ENCODE assay signal across 21 cellular contexts in the genomic region with DNA sequence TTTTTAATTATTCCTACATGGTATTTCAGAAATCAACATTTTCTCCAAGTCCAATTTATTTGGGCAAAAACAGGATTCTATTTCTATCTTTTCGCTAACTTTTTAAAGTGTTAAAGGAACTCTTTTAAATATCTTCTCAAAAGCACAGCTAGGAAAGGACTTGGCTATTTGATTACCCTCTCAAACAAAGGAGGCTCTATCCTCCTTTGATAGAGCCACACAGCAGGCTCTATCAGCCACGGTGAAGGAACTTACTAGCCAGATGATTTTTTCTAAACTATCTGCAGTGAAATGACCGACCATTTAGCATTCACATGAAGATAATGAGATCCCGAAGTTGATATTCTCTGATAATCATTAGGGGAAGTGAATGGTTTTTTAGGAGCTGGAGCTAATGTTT. TPM values are rescaled to one million over a fixed set of nuclear protein-coding genes. Genes with fewer than 3 reads are reported as not detected.
DNase-seq lines count a peak whose midpoint lies in the region; ATAC-seq and TF ChIP-seq lines count a peak whose summit lies in the region.
"Had no signal": no experiment of that assay in that cellular context is flagged by ENCODE, and none has a peak within 500 bp of the region (broad histone marks: within the 10 kb centered on the region; RNA-seq: fewer than 3 reads in every experiment).

No MANE protein-coding gene starts in this region.

- H3K4me1 ChIP-seq in HEK293 (ENCODE audit: control insufficient read depth, insufficient read depth, low read length) (no peaks in the 10 kb centered on the region), endodermal cell (ENCODE audit: control insufficient read depth, insufficient read depth, low read length) (peaks cover 20% of the 10 kb centered on the region)

- POLR2A ChIA-PET in HEK293 (lab: Yijun Ruan, JAX) = no interaction called here
- POLR2A ChIA-PET in activated CD4-positive, alpha-beta memory T cell treated with anti-CD3 and anti-CD28 coated beads, Interleukin-2, amount 10 ng/mL, durations not matched to agents 7 days and 5 days (lab: Charles Lee) = interaction anchor here (1.2 kb wide), 1 partner anchor 9 kb away, joined by 3 read pairs; no protein-coding TSS in a partner anchor

- H3K27me3 Mint-ChIP-seq in endodermal cell (ENCODE audit: insufficient read depth) = no peaks in the 10 kb centered on the region
- no peaks in the 10 kb centered on the region for H3K27me3 Mint-ChIP-seq in neural crest cell (ENCODE audit: low read depth)
- H3K27me3 Mint-ChIP-seq in activated CD4-positive, alpha-beta memory T cell treated with anti-CD3 and anti-CD28 coated beads, Interleukin-2, amount 10 ng/mL, durations not matched to agents 7 days and 5 days = no peaks in the 10 kb centered on the region

- WGBS in endodermal cell (ENCODE audit: insufficient coverage in 1 of 2, insufficient read length in 1 of 2), 2 experiments = 63 to 70% methylated on average over 3 to 4 of the region's 4 CpGs

- H3K4me3 ChIP-seq in HEK293 (ENCODE audit: low read depth, low read length) (no peak overlapping the region), endodermal cell (ENCODE audit: low read length) (peak overlapping the region; percentile 32)

- H3K36me3 ChIP-seq in HEK293 (ENCODE audit: control insufficient read depth in 2 of 2, insufficient read depth in 1 of 2, low read length in 2 of 2) (peaks cover 28 to 92% of the 10 kb centered on the region in 2 experiments), endodermal cell (ENCODE audit: control insufficient read depth, insufficient read depth, low read length) (peaks cover 50% of the 10 kb centered on the region)

- H3K36me3 Mint-ChIP-seq in endodermal cell (ENCODE audit: low read depth) = peaks cover 55% of the 10 kb centered on the region
- peaks cover 15% of the 10 kb centered on the region for H3K36me3 Mint-ChIP-seq in neural crest cell (ENCODE audit: low read depth)
- peaks cover 37% of the 10 kb centered on the region for H3K36me3 Mint-ChIP-seq in activated CD4-positive, alpha-beta memory T cell treated with anti-CD3 and anti-CD28 coated beads, Interleukin-2, amount 10 ng/mL, durations not matched to agents 7 days and 5 days (ENCODE audit: low read depth)

- H3K9me3 ChIP-seq in HEK293 (ENCODE audit: control insufficient read depth, insufficient read depth, low read depth, low read length) (no peaks in the 10 kb centered on the region), endodermal cell (ENCODE audit: control insufficient read depth, low read length) (no peaks in the 10 kb centered on the region)

- no peaks in the 10 kb centered on the region for H3K27me3 ChIP-seq in endodermal cell (ENCODE audit: control insufficient read depth, insufficient read depth, low read length, poor library complexity, severe bottlenecking)

- peaks cover 27% of the 10 kb centered on the region for H3K4me1 Mint-ChIP-seq in endodermal cell
- peaks cover 26% of the 10 kb centered on the region for H3K4me1 Mint-ChIP-seq in neural crest cell
- no peaks in the 10 kb centered on the region for H3K4me1 Mint-ChIP-seq in activated CD4-positive, alpha-beta memory T cell treated with anti-CD3 and anti-CD28 coated beads, Interleukin-2, amount 10 ng/mL, durations not matched to agents 7 days and 5 days

- H3K27ac ChIP-seq in HEK293 (ENCODE audit: extremely low read depth, low read depth, low read length) = no peak overlapping the region
- H3K27ac ChIP-seq in endodermal cell (ENCODE audit: low read depth, low read length) = peak overlapping the region; percentile 75

- CTCF ChIA-PET in HEK293 (lab: Yijun Ruan, JAX) = no interaction called here
- CTCF ChIA-PET in activated CD4-positive, alpha-beta memory T cell treated with anti-CD3 and anti-CD28 coated beads, Interleukin-2, amount 10 ng/mL, durations not matched to agents 7 days and 5 days (lab: Charles Lee) = interaction anchor here (2.4 kb wide), 1 partner anchor 43 kb away, joined by 8 read pairs; no protein-coding TSS in a partner anchor

- H3K9me3 Mint-ChIP-seq in endodermal cell (no peaks in the 10 kb centered on the region), neural crest cell (no peaks in the 10 kb centered on the region)
- no peaks in the 10 kb centered on the region for H3K9me3 Mint-ChIP-seq in activated CD4-positive, alpha-beta memory T cell treated with anti-CD3 and anti-CD28 coated beads, Interleukin-2, amount 10 ng/mL, durations not matched to agents 7 days and 5 days
- H3K9me3 Mint-ChIP-seq: CD8-positive, alpha-beta T cell; HFFc6 had no signal

- H3K27ac Mint-ChIP-seq in endodermal cell (no peak overlapping the region), neural crest cell (ENCODE audit: unreplicated experiment) (peak overlapping the region; percentile 10)
- H3K27ac Mint-ChIP-seq in activated CD4-positive, alpha-beta memory T cell treated with anti-CD3 and anti-CD28 coated beads, Interleukin-2, amount 10 ng/mL, durations not matched to agents 7 days and 5 days = no peak overlapping the region
- H3K27ac Mint-ChIP-seq: CD8-positive, alpha-beta T cell; HFFc6 had no signal

- H3K4me3 Mint-ChIP-seq in endodermal cell (no peak overlapping the region), neural crest cell (no peak overlapping the region)
- no peak overlapping the region for H3K4me3 Mint-ChIP-seq in activated CD4-positive, alpha-beta memory T cell treated with anti-CD3 and anti-CD28 coated beads, Interleukin-2, amount 10 ng/mL, durations not matched to agents 7 days and 5 days
- H3K4me3 Mint-ChIP-seq: CD8-positive, alpha-beta T cell; HFFc6 had no signal

- H3K9ac ChIP-seq in endodermal cell (ENCODE audit: extremely low read depth, low read length, poor library complexity, severe bottlenecking) = no peak overlapping the region

- DNase-seq in endodermal cell = no peak
- no peak for DNase-seq in neural crest cell (ENCODE audit: low read depth, low spot score)
- DNase-seq in activated T-cell treated with anti-CD3 and anti-CD28 coated beads, Interleukin-2, amount 50 U/mL, for 1 hour = no peak
- no peak for DNase-seq in activated CD4-positive, alpha-beta memory T cell treated with anti-CD3 and anti-CD28 coated beads, Interleukin-2, amount 10 ng/mL, durations not matched to agents 7 days and 5 days
- DNase-seq in DMS153 treated with DMSO at 0.1 percent for 48 hours (lab: John Stamatoyannopoulos, UW; ENCODE audit: unreplicated experiment) = no peak
- DNase-seq in GOT3 (lab: John Stamatoyannopoulos, UW) = no peak
- DNase-seq: AML-193; CD8-positive, alpha-beta T cell; DMS53; GDM1; H7; HFFc6; Kasumi-1; NCI-H774; NK-92 treated with Interleukin-12 subunit alpha and Interleukin-12 subunit beta, amount 100 ng/mL, for 24 hours; SIG-M5 had no signal

- TF ChIP-seq CTCF in HEK293 (tag by site-specific recombination; IDR thresholded peaks at IDR 0.05) = no peak
- TF ChIP-seq CTCF in endodermal cell (conservative IDR thresholded peaks at IDR 0.05) = no peak
- no peak for TF ChIP-seq CTCF in neural crest cell (conservative IDR thresholded peaks at IDR 0.05)

- no peak for ATAC-seq in SK-N-SH treated with all-trans-retinoic acid at 6 μM for 48 hours
- ATAC-seq: CD8-positive, alpha-beta T cell; Panc1 had no signal

TF ChIP-seq in HEK293, 187 proteins besides CTCF, POLR2A, EP300 and RAD21:
- TF ChIP-seq ZNF416 (tag by site-specific recombination; IDR thresholded peaks at IDR 0.05) (no peak), ZSCAN16 (tag by site-specific recombination; IDR thresholded peaks at IDR 0.05) (no peak), HOXC10 (CRISPR knock-in tag; IDR thresholded peaks at IDR 0.05) (no peak), ZFP37 (tag by site-specific recombination; IDR thresholded peaks at IDR 0.05) (no peak), ZNF76 (tag by site-specific recombination; IDR thresholded peaks at IDR 0.05; ENCODE audit: borderline replicate concordance, low read depth) (no peak), ZNF521 (tag by site-specific recombination; IDR thresholded peaks at IDR 0.05) (no peak), HOXA7 (CRISPR knock-in tag; IDR thresholded peaks at IDR 0.05; ENCODE audit: borderline replicate concordance) (no peak)
- TF ChIP-seq, protein P1, sequence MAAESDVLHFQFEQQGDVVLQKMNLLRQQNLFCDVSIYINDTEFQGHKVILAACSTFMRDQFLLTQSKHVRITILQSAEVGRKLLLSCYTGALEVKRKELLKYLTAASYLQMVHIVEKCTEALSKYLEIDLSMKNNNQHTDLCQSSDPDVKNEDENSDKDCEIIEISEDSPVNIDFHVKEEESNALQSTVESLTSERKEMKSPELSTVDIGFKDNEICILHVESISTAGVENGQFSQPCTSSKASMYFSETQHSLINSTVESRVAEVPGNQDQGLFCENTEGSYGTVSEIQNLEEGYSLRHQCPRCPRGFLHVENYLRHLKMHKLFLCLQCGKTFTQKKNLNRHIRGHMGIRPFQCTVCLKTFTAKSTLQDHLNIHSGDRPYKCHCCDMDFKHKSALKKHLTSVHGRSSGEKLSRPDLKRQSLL (tag by site-specific recombination; IDR thresholded peaks at IDR 0.05) = 0 out of 2 replicates have a peak, but pooled peaks have one; percentile 33
TF ChIP-seq in HEK293: peak in this region for 1.

TF ChIP-seq in SK-N-SH treated with all-trans-retinoic acid at 6 μM for 48 hours, 23 proteins besides CTCF, POLR2A, EP300 and RAD21:
- TF ChIP-seq TCF4 (CRISPR knock-in tag; IDR thresholded peaks at IDR 0.05; ENCODE audit: borderline replicate concordance) = no peak
- no peak for TF ChIP-seq PPARA (CRISPR knock-in tag; IDR thresholded peaks at IDR 0.05; ENCODE audit: borderline replicate concordance)
- no peak for TF ChIP-seq RARB (CRISPR knock-in tag; IDR thresholded peaks at IDR 0.05)
- TF ChIP-seq ZNF70 (CRISPR knock-in tag; IDR thresholded peaks at IDR 0.05) = peak; percentile 96
- no peak for TF ChIP-seq ZC3H10 (CRISPR knock-in tag; IDR thresholded peaks at IDR 0.05)
- TF ChIP-seq SNAI2 (CRISPR knock-in tag; IDR thresholded peaks at IDR 0.05) = no peak

RNA-seq across cellular contexts. Expression of gene ANGPTL7, which starts 9.1 kb away (rescaled TPM):
- total RNA-seq in endodermal cell = not detected
- polyA plus RNA-seq in endodermal cell (2013, experiment 1 of 2) = 0.14 TPM
- polyA plus RNA-seq in endodermal cell (2013, experiment 2 of 2) = not detected
- 0.14 and 0.20 TPM in 2 replicates for total RNA-seq in neural crest cell
- total RNA-seq in activated CD4-positive, alpha-beta memory T cell treated with anti-CD3 and anti-CD28 coated beads, Interleukin-2, amount 10 ng/mL, durations not matched to agents 7 days and 5 days = not detected
- total RNA-seq: CD8-positive, alpha-beta T cell; H7; HFFc6; MCF 10A had no signal
- polyA plus RNA-seq: AG04450 had no signal
